8 cellular contexts compared by ENCODE assay signal in the genomic region with DNA sequence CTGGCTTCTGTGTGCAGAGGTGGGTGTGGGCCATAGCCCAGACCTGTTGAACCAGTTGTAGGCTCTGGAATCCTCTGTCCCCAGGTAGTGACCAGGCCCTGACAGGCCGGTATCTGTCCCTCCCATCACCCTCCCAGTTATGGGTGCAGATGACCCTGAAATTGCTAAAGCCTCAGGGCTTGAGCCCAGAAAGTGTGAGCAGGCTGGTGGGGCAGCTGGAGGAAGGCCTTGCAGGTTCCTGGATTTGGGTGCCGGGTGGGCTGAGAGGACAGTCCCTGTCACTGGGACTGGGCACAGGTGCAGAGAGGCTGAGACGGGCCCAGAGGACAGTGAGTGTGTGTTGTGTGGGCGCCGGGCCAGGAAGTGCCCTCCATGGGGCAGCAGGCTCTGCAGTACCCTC. TPM values are rescaled to one million over a fixed set of nuclear protein-coding genes. Genes with fewer than 3 reads are reported as not detected.
DNase-seq lines count a peak whose midpoint lies in the region; ATAC-seq and TF ChIP-seq lines count a peak whose summit lies in the region.
"Not testable (repeated sequence)": the region's sequence is repeated elsewhere in the genome, so short reads cannot be mapped to it uniquely, and the experiment has no call there.

No MANE protein-coding gene starts in this region.

- H3K27ac ChIP-seq in colonic mucosa, result peak overlapping the region; percentile 50
- peak overlapping the region in 1 of 4 donors; percentile 4 for H3K27ac ChIP-seq in sigmoid colon

- H3K4me1 ChIP-seq in colonic mucosa, result not testable (repeated sequence)
- H3K4me1 ChIP-seq in mucosa of descending colon (ENCODE audit: low read depth) (peaks cover 20% of the 10 kb centered on the region), sigmoid colon (peaks cover 0 to 30% (median 26%) of the 10 kb centered on the region in 4 donors)

- H3K9me3 ChIP-seq in colonic mucosa, mucosa of descending colon, sigmoid colon: not testable (repeated sequence)

- not testable (repeated sequence) for H3K27me3 ChIP-seq in colonic mucosa, sigmoid colon

- TF ChIP-seq CTCF in colonic mucosa (IDR thresholded peaks at IDR 0.05); mucosa of descending colon (IDR thresholded peaks at IDR 0.05); sigmoid colon (IDR thresholded peaks at IDR 0.05): not testable (repeated sequence)

- not testable (repeated sequence) for H3K9ac ChIP-seq in colonic mucosa (ENCODE audit: low read depth in 2 of 2, low read length in 2 of 2)

- H3K36me3 ChIP-seq in colonic mucosa; mucosa of descending colon (ENCODE audit: low read depth); sigmoid colon: not testable (repeated sequence)

- in situ Hi-C loops in G401 (cut with HindIII; ENCODE audit: low sequenced_read_pairs), result not testable (repeated sequence)

- peak; percentile 40 for DNase-seq in G401 (ENCODE audit: low spot score)
- DNase-seq in activated effector memory CD4-positive, alpha-beta T cell treated with anti-CD3 and anti-CD28 coated beads, Interleukin-2, amount 50 U/mL, for 16 hours, result peak; percentile 50
- DNase-seq in colonic mucosa, result not testable (repeated sequence)
- peak; percentile 70 for DNase-seq in cardiac septum (ENCODE audit: low spot score)
- peak; percentile 58 for DNase-seq in islet precursor cell
- peak in 2 of 3 donors; percentile 25 to 46 for DNase-seq in mucosa of descending colon
- peak; percentile 57 for DNase-seq in sigmoid colon
- peak; percentile 48 for DNase-seq in ureter (ENCODE audit: low spot score)

- H3K4me3 ChIP-seq in colonic mucosa, mucosa of descending colon, sigmoid colon: not testable (repeated sequence)

- intact Hi-C loops in colonic mucosa (cut with DNase I); cardiac septum (cut with DNase I); mucosa of descending colon (cut with DNase I, micrococcal nuclease); sigmoid colon (cut with DNase I): not testable (repeated sequence)

- not testable (repeated sequence) for TF ChIP-seq EP300 in sigmoid colon (IDR thresholded peaks at IDR 0.05)

- ATAC-seq in mucosa of descending colon, result peak; percentile 52

- 51 to 86% methylated on average over 5 of the region's 5 CpGs for WGBS in sigmoid colon, 2 donors

- not testable (repeated sequence) for TF ChIP-seq POLR2A in sigmoid colon (IDR thresholded peaks at IDR 0.05)

RNA-seq across cellular contexts. Expression of a gene that starts 10.0 kb away (rescaled TPM):
- 26.2 and 35.0 TPM in 2 replicates for total RNA-seq in G401 (2014; rRNA removed; shearing (Covaris generic))
- total RNA-seq in colonic mucosa (100 to 1,000 TPM; 123 to 304 TPM), cardiac septum (55.1 TPM), mucosa of descending colon (100 to 1,000 TPM in 2 of 3 donors, 10 to 100 TPM in 1; 94.7 to 460 (median 217) TPM), sigmoid colon (10 to 100 TPM; 43.1 to 69.2 (median 45.5) TPM), ureter (46.4 TPM)
- 100 to 1,000 TPM; 211 to 336 (median 268) TPM for polyA plus RNA-seq in sigmoid colon
